1 cellular context compared by ENCODE assay signal in the genomic region with DNA sequence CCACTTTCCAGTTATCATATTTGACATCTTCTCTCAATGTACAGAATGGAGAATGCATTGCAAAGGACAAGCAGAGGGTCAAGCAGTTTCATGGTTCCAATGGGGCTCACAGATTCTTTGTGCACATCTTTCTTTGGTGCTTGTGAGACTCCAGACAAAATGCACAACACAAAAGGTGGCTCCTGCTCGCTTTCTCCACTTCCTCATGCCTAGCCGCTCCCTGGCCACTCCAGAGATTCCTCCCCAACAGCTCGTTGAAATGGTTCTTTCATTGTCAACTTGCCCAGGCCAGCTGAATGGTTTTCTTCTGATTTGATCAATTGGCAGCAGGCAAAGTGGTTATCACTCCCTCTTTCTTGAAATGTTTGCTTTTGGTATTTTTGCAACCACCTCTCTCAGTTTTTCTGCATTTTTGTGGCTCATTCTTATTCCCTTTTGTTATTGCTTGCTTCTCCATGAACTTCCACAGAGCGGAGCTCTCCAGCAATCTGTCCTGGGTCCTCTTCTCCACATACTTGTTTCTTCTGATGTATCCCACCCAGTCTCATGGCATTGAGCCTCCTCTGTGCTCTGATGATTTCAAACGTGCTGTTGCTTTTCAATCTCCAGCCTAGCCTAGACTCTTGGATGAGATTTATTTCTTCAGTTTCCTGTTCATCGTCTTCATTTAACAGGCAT.
TF ChIP-seq lines count a peak whose summit lies in the region.

No MANE protein-coding gene starts in this region.

TF ChIP-seq in GM23338, 12 proteins besides CTCF, POLR2A, EP300 and RAD21 (continued from another document):
- TF ChIP-seq ZNF462 (CRISPR knock-in tag; IDR thresholded peaks at IDR 0.05), result peak; percentile 73
TF ChIP-seq in GM23338: peak in this region for 1.
